12 cellular contexts compared by ENCODE assay signal in genomic region chr16:11972128-11972527, GRCh38. TPM values are rescaled to one million over a fixed set of nuclear protein-coding genes. Genes with fewer than 3 reads are reported as not detected.
A peak's percentile ranks its signal among the peaks of the same experiment; 100 is the strongest.
DNase-seq lines count a peak whose midpoint lies in the region; ATAC-seq, FAIRE-seq and TF ChIP-seq lines count a peak whose summit lies in the region.
"Had no signal": no experiment of that assay in that cellular context is flagged by ENCODE, and none has a peak within 500 bp of the region (broad histone marks: within the 10 kb centered on the region; RNA-seq: fewer than 3 reads in every experiment).

No MANE protein-coding gene starts in this region.

- peak overlapping the region in 2 of 4 donors; percentile 4 to 81 for H3K4me3 Mint-ChIP-seq in IgD-negative memory B cell
- H3K4me3 Mint-ChIP-seq in neural crest cell: peak overlapping the region; percentile 76
- no peak overlapping the region for H3K4me3 Mint-ChIP-seq in activated T-cell treated with anti-CD3 and anti-CD28 coated beads, Interleukin-2, amount 50 U/mL, for 4 hours
- no peak overlapping the region for H3K4me3 Mint-ChIP-seq in activated CD8-positive, alpha-beta T cell treated with anti-CD3 and anti-CD28 coated beads, Interleukin-2, amount 10 ng/mL, durations not matched to agents 7 days and 5 days
- H3K4me3 Mint-ChIP-seq: activated T-helper 17 cell treated with anti-CD3 and anti-CD28 coated beads, Interleukin-2, amount 50 U/mL, for 72 hours had no signal

- H3K27ac Mint-ChIP-seq in IgD-negative memory B cell: peak overlapping the region in 2 of 3 donors; percentile 47 to 62
- H3K27ac Mint-ChIP-seq in neural crest cell (ENCODE audit: unreplicated experiment): no peak overlapping the region
- H3K27ac Mint-ChIP-seq in activated CD8-positive, alpha-beta T cell treated with anti-CD3 and anti-CD28 coated beads, Interleukin-2, amount 10 ng/mL, durations not matched to agents 7 days and 5 days: no peak overlapping the region
- H3K27ac Mint-ChIP-seq: activated T-helper 17 cell treated with anti-CD3 and anti-CD28 coated beads, Interleukin-2, amount 50 U/mL, for 72 hours had no signal

- intact Hi-C loops in K562 (cut with micrococcal nuclease): no loop called here

- no peak for ATAC-seq in DND-41 (ENCODE audit: insufficient read depth, low read depth)
- ATAC-seq in K562: peak; percentile 32; the same call in 2 of the 3 replicates
- ATAC-seq in activated T-cell treated with anti-CD3 and anti-CD28 coated beads, Interleukin-2, amount 50 U/mL, for 4 hours: no peak
- ATAC-seq in activated CD8-positive, alpha-beta T cell treated with anti-CD3 and anti-CD28 coated beads, Interleukin-2, amount 10 ng/mL, durations not matched to agents 7 days and 5 days: no peak
- ATAC-seq: activated T-helper 17 cell treated with anti-CD3 and anti-CD28 coated beads, Interleukin-2, amount 50 U/mL, for 72 hours had no signal

- H3K4me1 Mint-ChIP-seq in IgD-negative memory B cell (peaks cover 5 to 28% (median 23%) of the 10 kb centered on the region in 3 donors), neural crest cell (peaks cover 14% of the 10 kb centered on the region)
- peaks cover 14% of the 10 kb centered on the region for H3K4me1 Mint-ChIP-seq in activated T-cell treated with anti-CD3 and anti-CD28 coated beads, Interleukin-2, amount 50 U/mL, for 4 hours (ENCODE audit: low read depth)
- H3K4me1 Mint-ChIP-seq in activated CD8-positive, alpha-beta T cell treated with anti-CD3 and anti-CD28 coated beads, Interleukin-2, amount 10 ng/mL, durations not matched to agents 7 days and 5 days (ENCODE audit: low read depth): peaks cover 15% of the 10 kb centered on the region

- TF ChIP-seq CTCF in DND-41 (IDR thresholded peaks at IDR 0.05; ENCODE audit: borderline replicate concordance, extremely low read depth, low read length, poor library complexity, severe bottlenecking) (peak; percentile 28), K562 (IDR thresholded peaks at IDR 0.05 in 2 of 3, conservative IDR thresholded peaks at IDR 0.05 in 1 of 3; ENCODE audit: insufficient read depth in 2 of 3, low read depth in 1 of 3, low read length in 3 of 3) (peak; percentile 29 to 59 (median 42); a peak in 3 of 6 replicates), neural crest cell (conservative IDR thresholded peaks at IDR 0.05) (peak; percentile 32)

- DNase-seq in DND-41 (no peak), K562 (ENCODE audit: extremely low read depth in 1 of 4, low spot score in 3 of 4) (peak in 1 of 4 experiments; percentile 41), neural crest cell (ENCODE audit: low read depth, low spot score) (no peak), NCI-H187 treated with DMSO at 0.1 percent for 48 hours (lab: John Stamatoyannopoulos, UW) (no peak)
- no peak for DNase-seq in activated T-cell treated with anti-CD3 and anti-CD28 coated beads, Interleukin-2, amount 50 U/mL, for 4 hours
- DNase-seq in activated CD8-positive, alpha-beta T cell treated with anti-CD3 and anti-CD28 coated beads, Interleukin-2, amount 10 ng/mL, durations not matched to agents 7 days and 5 days: no peak
- DNase-seq: cortex of kidney, hippocampal formation, NCI-H526 treated with DMSO at 0.1 percent for 48 hours, T1000 had no signal

- CTCF ChIA-PET in K562 (lab: Yijun Ruan, JAX; ENCODE audit: low intra/inter-chr PET ratio): interaction anchor here (1.3 kb wide), 1 partner anchor 96 kb away, joined by 4 read pairs; no protein-coding TSS in a partner anchor
- CTCF ChIA-PET in activated CD8-positive, alpha-beta T cell treated with anti-CD3 and anti-CD28 coated beads, Interleukin-2, amount 10 ng/mL, durations not matched to agents 7 days and 5 days (lab: Charles Lee): interaction anchor here (0.6 to 2.4 kb wide), 2 partner anchors 96 to 467 kb away, joined by 3 to 10 read pairs; no protein-coding TSS in a partner anchor

- TF ChIP-seq POLR2A in K562 (conservative IDR thresholded peaks at IDR 0.05): no peak

- H3K36me3 ChIP-seq in DND-41 (ENCODE audit: insufficient read depth, low read length) (no peaks in the 10 kb centered on the region; the same call in 1 of the 2 replicates), K562 (ENCODE audit: control insufficient read depth, insufficient read depth, low read length) (no peaks in the 10 kb centered on the region)

- H3K9me3 ChIP-seq in DND-41 (ENCODE audit: insufficient read depth, low read length, severe bottlenecking) (no peaks in the 10 kb centered on the region), K562 (replicated peaks; ENCODE audit: control insufficient read depth, insufficient read depth, low read depth, low read length) (no peaks in the 10 kb centered on the region)

- H3K9me3 Mint-ChIP-seq in IgD-negative memory B cell (no peaks in the 10 kb centered on the region), neural crest cell (no peaks in the 10 kb centered on the region)
- no peaks in the 10 kb centered on the region for H3K9me3 Mint-ChIP-seq in activated T-cell treated with anti-CD3 and anti-CD28 coated beads, Interleukin-2, amount 50 U/mL, for 4 hours
- H3K9me3 Mint-ChIP-seq in activated CD8-positive, alpha-beta T cell treated with anti-CD3 and anti-CD28 coated beads, Interleukin-2, amount 10 ng/mL, durations not matched to agents 7 days and 5 days (ENCODE audit: insufficient read depth): no peaks in the 10 kb centered on the region
- H3K9me3 Mint-ChIP-seq: activated T-helper 17 cell treated with anti-CD3 and anti-CD28 coated beads, Interleukin-2, amount 50 U/mL, for 72 hours had no signal

- H3K4me3 ChIP-seq in DND-41 (ENCODE audit: low read depth in 1 of 2, low read length in 2 of 2) (no peak overlapping the region), K562 (no peak overlapping the region)

- peaks cover 18% of the 10 kb centered on the region for H3K79me2 ChIP-seq in DND-41 (ENCODE audit: insufficient read depth, low read length)
- peaks cover 12% of the 10 kb centered on the region for H3K79me2 ChIP-seq in K562 (ENCODE audit: control insufficient read depth, insufficient read depth, low read length)

- H3K9ac ChIP-seq in DND-41 (ENCODE audit: low read depth, low read length) (no peak overlapping the region), K562 (ENCODE audit: insufficient read depth in 1 of 2, low read depth in 2 of 2, low read length in 2 of 2) (peak overlapping the region in 1 of 2 experiments; percentile 7; a peak in 1 of 4 replicates)

- peak; percentile 42 for FAIRE-seq in K562 (lab: Jason Lieb, UNC)

- POLR2A ChIA-PET in K562 (lab: Yijun Ruan, JAX): interaction anchor here (0.6 to 0.9 kb wide), 2 partner anchors 25 to 31 kb away, joined by 3 read pairs; no protein-coding TSS in a partner anchor
- POLR2A ChIA-PET in activated CD8-positive, alpha-beta T cell treated with anti-CD3 and anti-CD28 coated beads, Interleukin-2, amount 10 ng/mL, durations not matched to agents 7 days and 5 days (lab: Charles Lee): no interaction called here

- no peaks in the 10 kb centered on the region for H3K9me1 ChIP-seq in K562 (ENCODE audit: control insufficient read depth, insufficient read depth, low read length)

- in situ Hi-C loops in K562 (cut with MboI): loop anchor here (5.0 kb wide), 1 partner anchor 85 kb away; no protein-coding TSS in a partner anchor

- peak; percentile 36 to 59; a peak in 3 of 4 replicates for TF ChIP-seq RAD21 in K562 (CRISPR knock-in tag; conservative IDR thresholded peaks at IDR 0.05 in 1 of 2, IDR thresholded peaks at IDR 0.05 in 1 of 2)

- BruUV-seq in K562 (replicated peaks; lab: Mats Ljungman, UMichigan): no TSS peak

- H3K27me3 Mint-ChIP-seq in IgD-negative memory B cell: no peaks in the 10 kb centered on the region
- no peaks in the 10 kb centered on the region for H3K27me3 Mint-ChIP-seq in neural crest cell (ENCODE audit: low read depth)
- H3K27me3 Mint-ChIP-seq in activated T-cell treated with anti-CD3 and anti-CD28 coated beads, Interleukin-2, amount 50 U/mL, for 4 hours (ENCODE audit: low read depth): no peaks in the 10 kb centered on the region
- no peaks in the 10 kb centered on the region for H3K27me3 Mint-ChIP-seq in activated CD8-positive, alpha-beta T cell treated with anti-CD3 and anti-CD28 coated beads, Interleukin-2, amount 10 ng/mL, durations not matched to agents 7 days and 5 days (ENCODE audit: low read depth)
- H3K27me3 Mint-ChIP-seq: activated T-helper 17 cell treated with anti-CD3 and anti-CD28 coated beads, Interleukin-2, amount 50 U/mL, for 72 hours had no signal

- H4K20me1 ChIP-seq in DND-41 (ENCODE audit: insufficient read depth, low read length) (no peaks in the 10 kb centered on the region), K562 (replicated peaks; ENCODE audit: control insufficient read depth, insufficient read depth, low read length) (no peaks in the 10 kb centered on the region)

- H3K4me2 ChIP-seq in DND-41 (ENCODE audit: insufficient read depth, low read length): no peak overlapping the region
- peak overlapping the region; percentile 27; the same call in 1 of the 2 replicates for H3K4me2 ChIP-seq in K562 (ENCODE audit: insufficient read depth, low read length)

- no peak overlapping the region for H2AFZ ChIP-seq in DND-41 (ENCODE audit: low read depth, low read length)
- H2AFZ ChIP-seq in K562 (ENCODE audit: low read depth, low read length): peak overlapping the region; percentile 75

- H3K27me3 ChIP-seq in DND-41 (ENCODE audit: insufficient read depth, low read length, poor library complexity) (no peaks in the 10 kb centered on the region), K562 (ENCODE audit: control insufficient read depth in 2 of 2, insufficient read depth in 2 of 2, low read length in 2 of 2) (no peaks in the 10 kb centered on the region)

- 25% methylated on average over 11 of the region's 11 CpGs for WGBS in K562 (ENCODE audit: insufficient coverage, low coverage, missing lambda C conversion rate)

- no peak for TF ChIP-seq EP300 in K562 (IDR thresholded peaks at IDR 0.05; ENCODE audit: low read length)

- H3K36me3 Mint-ChIP-seq in IgD-negative memory B cell (peaks cover 6% of the 10 kb centered on the region), neural crest cell (ENCODE audit: low read depth) (no peaks in the 10 kb centered on the region)
- H3K36me3 Mint-ChIP-seq in activated T-cell treated with anti-CD3 and anti-CD28 coated beads, Interleukin-2, amount 50 U/mL, for 4 hours (ENCODE audit: insufficient read depth): no peaks in the 10 kb centered on the region
- no peaks in the 10 kb centered on the region for H3K36me3 Mint-ChIP-seq in activated CD8-positive, alpha-beta T cell treated with anti-CD3 and anti-CD28 coated beads, Interleukin-2, amount 10 ng/mL, durations not matched to agents 7 days and 5 days (ENCODE audit: low read depth)

- no peak overlapping the region for H3K27ac ChIP-seq in DND-41 (ENCODE audit: low read length)
- H3K27ac ChIP-seq in K562 (ENCODE audit: extremely low read depth, low read depth, low read length): no peak overlapping the region

- H3K4me1 ChIP-seq in DND-41 (ENCODE audit: insufficient read depth, low read length) (peaks cover 12% of the 10 kb centered on the region), K562 (replicated peaks in 1 of 2; ENCODE audit: control insufficient read depth in 2 of 2, insufficient read depth in 2 of 2, low read length in 2 of 2) (peaks cover 0 to 19% of the 10 kb centered on the region in 2 experiments; a peak in 3 of 5 replicates)

RNA-seq across cellular contexts. Expression of gene SNX29, which starts 4.4 kb away (rescaled TPM):
- polyA plus RNA-seq in IgD-negative memory B cell (68.3 TPM), K562 (2011; rRNA removed) (4.8 and 6.5 TPM in 2 replicates), K562 (2014; fragmentation: Illumina TruSeq; extraction: Trizol) (4.8 TPM in 2 replicates), K562 (2014; fragmentation: Nextera tagmentation; extraction: Ambion mirVana) (1 to 10 TPM; 1.5 to 5.5 TPM), K562 (2014; rRNA removed) (3.7 and 4.1 TPM in 2 replicates)
- 65.5 and 121 TPM in 2 replicates for total RNA-seq in K562 (2011; cell fraction: chromatin; rRNA removed; ENCODE audit: low replicate concordance)
- total RNA-seq in K562 (2011; cell fraction: nucleolus; rRNA removed): 41.4 and 46.6 TPM in 2 replicates
- total RNA-seq in K562 (2011; cell fraction: nucleoplasm; rRNA removed): 50.2 and 55.7 TPM in 2 replicates
- total RNA-seq in K562 (2014; rRNA removed) (4.5 and 8.3 TPM in 2 replicates), K562 (2014; rRNA removed; fragmentation: Illumina TruSeq; extraction: Trizol) (4.8 and 5.4 TPM in 2 replicates), K562 (2015; rRNA removed; fragmentation: Illumina TruSeq; extraction: Trizol) (6.9 and 7.2 TPM in 2 replicates), K562 (2021) (10.2 and 12.8 TPM in 2 replicates), neural crest cell (15.1 and 17.5 TPM in 2 replicates)
- polyA plus RNA-seq in K562 (2011; cell fraction: cytosol; rRNA removed): 3.0 and 4.4 TPM in 2 replicates
- polyA plus RNA-seq in K562 (2011; cell fraction: nucleus; rRNA removed): 3.4 and 6.4 TPM in 2 replicates
- 7.0 and 8.2 TPM in 2 replicates for polyA plus RNA-seq in K562 (2012)
- polyA minus RNA-seq in K562 (2011; rRNA and poly(A)+ RNA removed): 13.4 and 13.6 TPM in 2 replicates
- 7.3 and 9.1 TPM in 2 replicates for polyA minus RNA-seq in K562 (2011; cell fraction: cytosol; rRNA and poly(A)+ RNA removed)
- polyA minus RNA-seq in K562 (2011; cell fraction: nucleus; rRNA and poly(A)+ RNA removed): 12.8 and 26.5 TPM in 2 replicates
- 10 to 100 TPM in 1 of 3 donors, 1 to 10 TPM in 2; 8.3 to 10.6 (median 9.8) TPM for total RNA-seq in activated T-cell treated with anti-CD3 and anti-CD28 coated beads, Interleukin-2, amount 50 U/mL, for 4 hours
- 10 to 100 TPM; 15.4 to 18.5 TPM for total RNA-seq in activated CD8-positive, alpha-beta T cell treated with anti-CD3 and anti-CD28 coated beads, Interleukin-2, amount 10 ng/mL, durations not matched to agents 7 days and 5 days

RNA-seq across cellular contexts. Expression of gene TNFRSF17, which starts 7.1 kb away (rescaled TPM):
- polyA plus RNA-seq in IgD-negative memory B cell (83.0 TPM), K562 (2011; rRNA removed) (not detected in 2 replicates), K562 (2014; fragmentation: Illumina TruSeq; extraction: Trizol) (not detected in 2 replicates), K562 (2014; fragmentation: Nextera tagmentation; extraction: Ambion mirVana) (not detected), K562 (2014; rRNA removed) (not detected in 2 replicates)
- total RNA-seq in K562 (2011; cell fraction: chromatin; rRNA removed; ENCODE audit: low replicate concordance): not detected in 2 replicates
- not detected in 2 replicates for total RNA-seq in K562 (2011; cell fraction: nucleolus; rRNA removed)
- not detected in 2 replicates for total RNA-seq in K562 (2011; cell fraction: nucleoplasm; rRNA removed)
- total RNA-seq in K562 (2014; rRNA removed) (not detected in 2 replicates), K562 (2014; rRNA removed; fragmentation: Illumina TruSeq; extraction: Trizol) (not detected in 2 replicates), K562 (2015; rRNA removed; fragmentation: Illumina TruSeq; extraction: Trizol) (not detected in 2 replicates), K562 (2021) (not detected in 2 replicates), neural crest cell (not detected in 2 replicates)
- not detected in 2 replicates for polyA plus RNA-seq in K562 (2011; cell fraction: cytosol; rRNA removed)
- polyA plus RNA-seq in K562 (2011; cell fraction: nucleus; rRNA removed): not detected in 2 replicates
- not detected in 2 replicates for polyA plus RNA-seq in K562 (2012)
- polyA minus RNA-seq in K562 (2011; rRNA and poly(A)+ RNA removed): not detected in 2 replicates
- polyA minus RNA-seq in K562 (2011; cell fraction: cytosol; rRNA and poly(A)+ RNA removed): not detected in 2 replicates
- polyA minus RNA-seq in K562 (2011; cell fraction: nucleus; rRNA and poly(A)+ RNA removed): not detected in 2 replicates
- total RNA-seq in activated T-cell treated with anti-CD3 and anti-CD28 coated beads, Interleukin-2, amount 50 U/mL, for 4 hours: not detected
- total RNA-seq in activated CD8-positive, alpha-beta T cell treated with anti-CD3 and anti-CD28 coated beads, Interleukin-2, amount 10 ng/mL, durations not matched to agents 7 days and 5 days: not detected
- total RNA-seq: activated T-helper 17 cell treated with anti-CD3 and anti-CD28 coated beads, Interleukin-2, amount 50 U/mL, for 72 hours had no signal

RNA-seq across cellular contexts. Expression of gene NPIPB2, which starts 30.3 kb away (rescaled TPM):
- polyA plus RNA-seq in IgD-negative memory B cell (0.74 TPM), K562 (2011; rRNA removed) (1.0 and 1.9 TPM in 2 replicates), K562 (2014; fragmentation: Illumina TruSeq; extraction: Trizol) (0.58 and 0.91 TPM in 2 replicates), K562 (2014; fragmentation: Nextera tagmentation; extraction: Ambion mirVana) (under 1 TPM in 1 of 2 experiments, not detected in 1; 0.21 TPM), K562 (2014; rRNA removed) (1.9 and 3.6 TPM in 2 replicates)
- 60.6 and 96.4 TPM in 2 replicates for total RNA-seq in K562 (2011; cell fraction: chromatin; rRNA removed; ENCODE audit: low replicate concordance)
- total RNA-seq in K562 (2011; cell fraction: nucleolus; rRNA removed): 14.0 and 22.1 TPM in 2 replicates
- 23.3 and 36.0 TPM in 2 replicates for total RNA-seq in K562 (2011; cell fraction: nucleoplasm; rRNA removed)
- total RNA-seq in K562 (2014; rRNA removed) (0.86 and 1.4 TPM in 2 replicates), K562 (2014; rRNA removed; fragmentation: Illumina TruSeq; extraction: Trizol) (1.8 and 1.9 TPM in 2 replicates), K562 (2015; rRNA removed; fragmentation: Illumina TruSeq; extraction: Trizol) (2.9 and 3.4 TPM in 2 replicates), K562 (2021) (2.9 and 4.1 TPM in 2 replicates), neural crest cell (10.1 and 12.4 TPM in 2 replicates)
- 0.39 and 1.7 TPM in 2 replicates for polyA plus RNA-seq in K562 (2011; cell fraction: cytosol; rRNA removed)
- 16.3 and 24.2 TPM in 2 replicates for polyA plus RNA-seq in K562 (2011; cell fraction: nucleus; rRNA removed)
- 2.3 and 4.0 TPM in 2 replicates for polyA plus RNA-seq in K562 (2012)
- 6.6 and 7.1 TPM in 2 replicates for polyA minus RNA-seq in K562 (2011; rRNA and poly(A)+ RNA removed)
- 1.9 and 2.8 TPM in 2 replicates for polyA minus RNA-seq in K562 (2011; cell fraction: cytosol; rRNA and poly(A)+ RNA removed)
- polyA minus RNA-seq in K562 (2011; cell fraction: nucleus; rRNA and poly(A)+ RNA removed): 7.0 and 9.3 TPM in 2 replicates
- 10 to 100 TPM in 1 of 3 donors, 1 to 10 TPM in 2; 4.3 to 11.7 (median 6.2) TPM for total RNA-seq in activated T-cell treated with anti-CD3 and anti-CD28 coated beads, Interleukin-2, amount 50 U/mL, for 4 hours
- total RNA-seq in activated CD8-positive, alpha-beta T cell treated with anti-CD3 and anti-CD28 coated beads, Interleukin-2, amount 10 ng/mL, durations not matched to agents 7 days and 5 days: 10 to 100 TPM; 12.0 to 17.9 TPM

RNA-seq across cellular contexts. Expression of gene GSPT1, which starts 56.4 kb away (rescaled TPM):
- polyA plus RNA-seq in IgD-negative memory B cell (77.7 TPM), K562 (2011; rRNA removed) (126 and 162 TPM in 2 replicates), K562 (2014; fragmentation: Illumina TruSeq; extraction: Trizol) (219 and 269 TPM in 2 replicates), K562 (2014; fragmentation: Nextera tagmentation; extraction: Ambion mirVana) (10 to 100 TPM; 63.8 to 75.0 TPM), K562 (2014; rRNA removed) (111 and 132 TPM in 2 replicates)
- total RNA-seq in K562 (2011; cell fraction: chromatin; rRNA removed; ENCODE audit: low replicate concordance): 57.0 and 199 TPM in 2 replicates
- 38.0 and 40.4 TPM in 2 replicates for total RNA-seq in K562 (2011; cell fraction: nucleolus; rRNA removed)
- total RNA-seq in K562 (2011; cell fraction: nucleoplasm; rRNA removed): 65.7 and 69.3 TPM in 2 replicates
- total RNA-seq in K562 (2014; rRNA removed) (107 TPM in 2 replicates), K562 (2014; rRNA removed; fragmentation: Illumina TruSeq; extraction: Trizol) (151 and 161 TPM in 2 replicates), K562 (2015; rRNA removed; fragmentation: Illumina TruSeq; extraction: Trizol) (147 and 148 TPM in 2 replicates), K562 (2021) (210 and 219 TPM in 2 replicates), neural crest cell (126 and 127 TPM in 2 replicates)
- 34.0 and 61.3 TPM in 2 replicates for polyA plus RNA-seq in K562 (2011; cell fraction: cytosol; rRNA removed)
- polyA plus RNA-seq in K562 (2011; cell fraction: nucleus; rRNA removed): 44.0 and 62.3 TPM in 2 replicates
- 105 and 133 TPM in 2 replicates for polyA plus RNA-seq in K562 (2012)
- polyA minus RNA-seq in K562 (2011; rRNA and poly(A)+ RNA removed): 195 and 213 TPM in 2 replicates
- polyA minus RNA-seq in K562 (2011; cell fraction: cytosol; rRNA and poly(A)+ RNA removed): 105 and 141 TPM in 2 replicates
- 21.4 and 47.9 TPM in 2 replicates for polyA minus RNA-seq in K562 (2011; cell fraction: nucleus; rRNA and poly(A)+ RNA removed)
- total RNA-seq in activated T-cell treated with anti-CD3 and anti-CD28 coated beads, Interleukin-2, amount 50 U/mL, for 4 hours: 100 to 1,000 TPM; 266 to 281 (median 276) TPM
- total RNA-seq in activated CD8-positive, alpha-beta T cell treated with anti-CD3 and anti-CD28 coated beads, Interleukin-2, amount 10 ng/mL, durations not matched to agents 7 days and 5 days: 100 to 1,000 TPM; 110 to 114 TPM

Comparison
In these comparisons a context has a peak if more than half of its experiments do, and no peak if none do; other contexts are left out.
1. H3K27ac Mint-ChIP-seq: peak in IgD-negative memory B cell (2 of 3); none in neural crest cell (single experiment) and activated CD8-positive, alpha-beta T cell treated with anti-CD3 and anti-CD28 coated beads, Interleukin-2, amount 10 ng/mL, durations not matched to agents 7 days and 5 days (single experiment).
2. Peak in every context shown above with its lines, with median percentiles within 50 percentile points of each other: CTCF ChIP-seq.